In the genomic region with DNA sequence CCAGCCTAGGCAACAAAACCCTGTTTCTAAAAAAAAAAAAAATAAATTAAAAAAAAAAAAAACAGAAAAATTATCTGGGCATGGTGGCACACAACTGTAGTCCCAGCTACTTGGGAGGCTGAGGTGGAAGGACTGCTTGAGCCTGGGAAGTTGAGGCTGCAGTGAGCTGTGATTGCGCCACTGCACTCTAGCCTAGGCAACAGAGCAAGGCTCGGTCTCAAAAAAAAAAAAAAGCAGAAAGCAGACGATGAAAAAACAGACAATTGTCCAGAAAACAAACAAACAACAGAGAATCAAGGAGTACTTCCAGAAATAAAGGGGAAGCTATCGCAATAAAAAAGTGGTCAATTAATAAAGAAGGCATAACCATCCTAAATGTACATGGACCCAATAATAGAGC, we compare ENCODE assay signal across 8 cellular contexts.
"Had no signal": no experiment of that assay in that cellular context is flagged by ENCODE, and none has a peak within 500 bp of the region (broad histone marks: within the 10 kb centered on the region; RNA-seq: fewer than 3 reads in every experiment).

No MANE protein-coding gene starts in this region.

- H3K9ac ChIP-seq: KMS-11 had no signal

- DNase-seq: IMR-90, Karpas-422, KBM-7, KG1 had no signal

- H3K27ac ChIP-seq: HL-60, KMS-11 had no signal

- H3K4me2 ChIP-seq: KMS-11 had no signal

- FAIRE-seq: HTR-8/SVneo, K562 had no signal

- H3K4me3 ChIP-seq: K562 had no signal

- ATAC-seq: K562 had no signal
